Comparison of ENCODE assay signal across 9 cellular contexts in genomic region chr15:64067564-64068030, GRCh38. TPM values are rescaled to one million over a fixed set of nuclear protein-coding genes. Genes with fewer than 3 reads are reported as not detected.
DNase-seq lines count a peak whose midpoint lies in the region; ATAC-seq and TF ChIP-seq lines count a peak whose summit lies in the region.
"Had no signal": no experiment of that assay in that cellular context is flagged by ENCODE, and none has a peak within 500 bp of the region (broad histone marks: within the 10 kb centered on the region; RNA-seq: fewer than 3 reads in every experiment).

No MANE protein-coding gene starts in this region.

- H3K4me1 ChIP-seq in smooth muscle cell (ENCODE audit: low read depth): no peaks in the 10 kb centered on the region

- no peak overlapping the region for H3K27ac ChIP-seq in smooth muscle cell (ENCODE audit: low read depth)
- H3K27ac ChIP-seq: skin epidermis had no signal

- no peaks in the 10 kb centered on the region for H3K36me3 ChIP-seq in smooth muscle cell (ENCODE audit: low read depth)

- H3K9ac ChIP-seq in smooth muscle cell (ENCODE audit: low read depth): no peak overlapping the region

- ATAC-seq in HG02840 (IDR thresholded peaks at IDR 0.05; ENCODE audit: low FRiP score, unreplicated experiment): no peak

- no peaks in the 10 kb centered on the region for H4K20me1 ChIP-seq in smooth muscle cell (ENCODE audit: low read depth)

- peaks cover 3% of the 10 kb centered on the region for H3K27me3 ChIP-seq in smooth muscle cell (ENCODE audit: low read depth)

- peak; percentile 69 for DNase-seq in SIG-M5 treated with dmso at 0.1 percent for 504 hours (lab: John Stamatoyannopoulos, UW; ENCODE audit: unreplicated experiment)
- no peak for DNase-seq in SIG-M5 (lab: John Stamatoyannopoulos, UW)
- DNase-seq in NCI-H146 (lab: John Stamatoyannopoulos, UW): peak; percentile 55
- DNase-seq in T-helper 9 cell: peak; percentile 56
- peak; percentile 35 for DNase-seq in astrocyte of the cerebellum (ENCODE audit: low read depth)
- DNase-seq in hypothalamus (lab: John Stamatoyannopoulos, UW): peak in 43 of 51 donors; percentile 8 to 74 (median 32)
- peak; percentile 22 for DNase-seq in smooth muscle cell (lab: John Stamatoyannopoulos, UW; ENCODE audit: unreplicated experiment)

- TF ChIP-seq CTCF in astrocyte of the cerebellum (IDR thresholded peaks at IDR 0.05; ENCODE audit: low read depth, low read length, missing control alignments): peak; percentile 79
- TF ChIP-seq CTCF in smooth muscle cell (IDR thresholded peaks at IDR 0.05; ENCODE audit: borderline replicate concordance, insufficient read depth, poor library complexity, severe bottlenecking): peak; percentile 76

- no peaks in the 10 kb centered on the region for H3F3A ChIP-seq in smooth muscle cell (ENCODE audit: low read depth)

- H3K4me2 ChIP-seq in smooth muscle cell: no peak overlapping the region

- in situ Hi-C loops in astrocyte of the cerebellum (cut with HindIII; ENCODE audit: low sequenced_read_pairs): no loop called here

- H3K9me3 ChIP-seq in smooth muscle cell (replicated peaks; ENCODE audit: low read depth): no peaks in the 10 kb centered on the region

- no peak overlapping the region for H2AFZ ChIP-seq in smooth muscle cell (ENCODE audit: low read depth)

- no peaks in the 10 kb centered on the region for H3K79me2 ChIP-seq in smooth muscle cell (ENCODE audit: low read depth)

- 36% methylated on average over 11 of the region's 11 CpGs for WGBS in smooth muscle cell (ENCODE audit: low lambda C conversion rate)

- no peak overlapping the region for H3K4me3 ChIP-seq in astrocyte of the cerebellum (ENCODE audit: low read depth, low read length)
- no peak overlapping the region for H3K4me3 ChIP-seq in smooth muscle cell
- H3K4me3 ChIP-seq: skin epidermis had no signal

RNA-seq across cellular contexts. Expression of gene DAPK2, which starts 21.3 kb away (rescaled TPM):
- total RNA-seq in smooth muscle cell: not detected in 2 replicates
- polyA plus RNA-seq in smooth muscle cell: not detected in 2 replicates

RNA-seq across cellular contexts. Expression of gene CIAO2A, which starts 26.0 kb away (rescaled TPM):
- 123 and 130 TPM in 2 replicates for total RNA-seq in smooth muscle cell
- 110 and 117 TPM in 2 replicates for polyA plus RNA-seq in smooth muscle cell

RNA-seq across cellular contexts. Expression of gene SNX1, which starts 28.2 kb away (rescaled TPM):
- total RNA-seq in smooth muscle cell: 33.8 and 36.0 TPM in 2 replicates
- polyA plus RNA-seq in smooth muscle cell: 41.2 and 47.8 TPM in 2 replicates
